ENCODE assay signal across 16 cellular contexts in genomic region chr5:142894749-142895148, GRCh38.
DNase-seq lines count a peak whose midpoint lies in the region; ATAC-seq and TF ChIP-seq lines count a peak whose summit lies in the region.
"Had no signal": no experiment of that assay in that cellular context is flagged by ENCODE, and none has a peak within 500 bp of the region (broad histone marks: within the 10 kb centered on the region; RNA-seq: fewer than 3 reads in every experiment).

No MANE protein-coding gene starts in this region.

- ATAC-seq in GM19035 (IDR thresholded peaks at IDR 0.05; ENCODE audit: unreplicated experiment) = no peak
- ATAC-seq: A549 had no signal

- no peak overlapping the region for H3K4me3 ChIP-seq in brain microvascular endothelial cell (ENCODE audit: low read depth, low read length)
- H3K4me3 ChIP-seq: A549, neural progenitor cell, stomach had no signal

- no peaks in the 10 kb centered on the region for H3K27me3 ChIP-seq in brain microvascular endothelial cell (replicated peaks)
- H3K27me3 ChIP-seq: neural progenitor cell, stomach had no signal

- peak; percentile 23 for DNase-seq in A172 (ENCODE audit: low spot score)
- DNase-seq in HCEC 1CT = peak; percentile 56
- DNase-seq in brain microvascular endothelial cell = peak; percentile 40
- DNase-seq in hepatic stellate cell (ENCODE audit: low spot score) = peak; percentile 32
- no peak for DNase-seq in NCI-H1436 (lab: John Stamatoyannopoulos, UW)
- DNase-seq in stimulated activated CD4-positive, alpha-beta T cell treated with anti-CD3 and anti-CD28 coated beads, Interleukin-15, amount 100 ng/mL, for 24 hours = no peak
- DNase-seq in stimulated activated CD4-positive, alpha-beta T cell treated with anti-CD3 and anti-CD28 coated beads, Interleukin-2, amount 100 ng/mL, for 24 hours = no peak
- DNase-seq: activated gamma-delta T cell treated with Interleukin-2 at 50 U/mL for 16 hours, NCI-H2081 treated with DMSO at 0.1 percent for 48 hours, stomach, WERI-Rb-1 had no signal

- no peaks in the 10 kb centered on the region for H3K36me3 ChIP-seq in brain microvascular endothelial cell (replicated peaks)
- H3K36me3 ChIP-seq: neural progenitor cell, WERI-Rb-1 had no signal

- no peak overlapping the region for H3K27ac ChIP-seq in brain microvascular endothelial cell
- H3K27ac ChIP-seq: A549, epithelial cell of prostate, HL-60, neural progenitor cell, stomach, WERI-Rb-1 had no signal

- in situ Hi-C loops in brain microvascular endothelial cell (cut with HindIII; ENCODE audit: low pct_ligation_motif_present, low sequenced_read_pairs) = no loop called here

- no peak for TF ChIP-seq CTCF in brain microvascular endothelial cell (IDR thresholded peaks at IDR 0.05; ENCODE audit: low read depth, low read length, missing control alignments)

Comparison
In these comparisons a context has a peak if more than half of its experiments do, and no peak if none do; other contexts are left out.
1. DNase-seq: peak in A172 (single experiment), HCEC 1CT (single experiment), brain microvascular endothelial cell (single experiment) and hepatic stellate cell (single experiment); none in NCI-H1436 (single experiment), stimulated activated CD4-positive, alpha-beta T cell treated with anti-CD3 and anti-CD28 coated beads, Interleukin-15, amount 100 ng/mL, for 24 hours (single experiment) and stimulated activated CD4-positive, alpha-beta T cell treated with anti-CD3 and anti-CD28 coated beads, Interleukin-2, amount 100 ng/mL, for 24 hours (0 of 2).